Comparison of ENCODE assay signal across 17 cellular contexts in genomic region chr6:37628611-37629320, GRCh38.
DNase-seq lines count a peak whose midpoint lies in the region; ATAC-seq, FAIRE-seq and TF ChIP-seq lines count a peak whose summit lies in the region.
"Had no signal": no experiment of that assay in that cellular context is flagged by ENCODE, and none has a peak within 500 bp of the region (broad histone marks: within the 10 kb centered on the region; RNA-seq: fewer than 3 reads in every experiment).

No MANE protein-coding gene starts in this region.

- no peaks in the 10 kb centered on the region for H4K20me1 ChIP-seq in Karpas-422 (ENCODE audit: insufficient read depth, low read depth, low read length)

- no peak overlapping the region for H3K27ac ChIP-seq in Karpas-422 (ENCODE audit: low read length)
- H3K27ac ChIP-seq: heart left ventricle, suprapubic skin had no signal

- H3K79me2 ChIP-seq in Karpas-422 (ENCODE audit: low read length), result no peaks in the 10 kb centered on the region

- H3K4me3 ChIP-seq in adipocyte (ENCODE audit: low read length) (no peak overlapping the region), Karpas-422 (ENCODE audit: low read length) (no peak overlapping the region)
- H3K4me3 ChIP-seq: heart left ventricle, skin epidermis, suprapubic skin had no signal

- H3K4me1 Mint-ChIP-seq in HFFc6 (ENCODE audit: low read depth) (peaks cover 53% of the 10 kb centered on the region), glutamatergic neuron (ENCODE audit: low read depth, unreplicated experiment) (peaks cover 14% of the 10 kb centered on the region)

- no peak for ATAC-seq in HG03139 (IDR thresholded peaks at IDR 0.05; ENCODE audit: unreplicated experiment)
- ATAC-seq: activated CD4-positive, CD25-positive, alpha-beta regulatory T cell treated with anti-CD3 and anti-CD28 coated beads, Interleukin-2, amount 50 U/mL, for 24 hours; activated T-cell treated with anti-CD3 and anti-CD28 coated beads, Interleukin-2, amount 50 U/mL, for 72 hours; heart left ventricle; left lobe of liver had no signal

- no peaks in the 10 kb centered on the region for H3K9me2 ChIP-seq in Karpas-422 (replicated peaks; ENCODE audit: insufficient read depth, low read length)

- no peak for FAIRE-seq in urothelium cell line (lab: Jason Lieb, UNC)

- H3K9me3 ChIP-seq in adipocyte (ENCODE audit: control insufficient read depth, low read length), result no peaks in the 10 kb centered on the region
- no peaks in the 10 kb centered on the region for H3K9me3 ChIP-seq in Karpas-422 (ENCODE audit: low read length)
- H3K9me3 ChIP-seq: heart left ventricle, suprapubic skin had no signal

- peaks cover 6% of the 10 kb centered on the region for H3K27me3 ChIP-seq in adipocyte (replicated peaks; ENCODE audit: control insufficient read depth, insufficient read depth, low read length)
- H3K27me3 ChIP-seq in Karpas-422 (ENCODE audit: low read length), result no peaks in the 10 kb centered on the region

- H3K27me3 Mint-ChIP-seq in HFFc6 (ENCODE audit: insufficient read depth) (peaks cover 2% of the 10 kb centered on the region; the same call in 1 of the 2 replicates), glutamatergic neuron (ENCODE audit: unreplicated experiment) (peaks cover 20% of the 10 kb centered on the region)

- H3K36me3 ChIP-seq in adipocyte (ENCODE audit: control insufficient read depth, insufficient read depth, low read length, severe bottlenecking) (no peaks in the 10 kb centered on the region), Karpas-422 (ENCODE audit: insufficient read depth, low read length) (no peaks in the 10 kb centered on the region)
- H3K36me3 ChIP-seq: heart left ventricle, suprapubic skin had no signal

- no peaks in the 10 kb centered on the region; the same call in 1 of the 2 replicates for H3K36me3 Mint-ChIP-seq in HFFc6 (ENCODE audit: low read depth)
- no peaks in the 10 kb centered on the region for H3K36me3 Mint-ChIP-seq in glutamatergic neuron (ENCODE audit: unreplicated experiment)

- H3K4me3 Mint-ChIP-seq in HFFc6, result peak overlapping the region; percentile 55
- H3K4me3 Mint-ChIP-seq in glutamatergic neuron (ENCODE audit: unreplicated experiment), result no peak overlapping the region
- H3K4me3 Mint-ChIP-seq: activated T-cell treated with anti-CD3 and anti-CD28 coated beads, Interleukin-2, amount 50 U/mL, for 72 hours; nephron progenitor cell had no signal

- DNase-seq in HFFc6 (peak; percentile 33), adipocyte (ENCODE audit: low read depth) (peak; percentile 44), glutamatergic neuron (no peak), urothelium cell line (ENCODE audit: low spot score) (peak; percentile 60), H4 (ENCODE audit: low spot score) (no peak), Karpas-422 (no peak)
- DNase-seq: activated T-cell treated with anti-CD3 and anti-CD28 coated beads, Interleukin-2, amount 50 U/mL, for 72 hours; effector memory CD4-positive, alpha-beta T cell; heart left ventricle; Kasumi-1; NCI-H187; nephron progenitor cell had no signal

- TF ChIP-seq CTCF in HFFc6 (IDR thresholded peaks at IDR 0.05), result no peak
- TF ChIP-seq CTCF in glutamatergic neuron (IDR thresholded peaks at IDR 0.05; ENCODE audit: partially characterized antibody, unreplicated experiment), result no peak

- H3K4me2 ChIP-seq in Karpas-422 (ENCODE audit: low read depth, low read length, poor library complexity, severe bottlenecking), result no peak overlapping the region

- H3K27ac Mint-ChIP-seq in HFFc6, result peak overlapping the region; percentile 83
- peak overlapping the region; percentile 22 for H3K27ac Mint-ChIP-seq in glutamatergic neuron (ENCODE audit: unreplicated experiment)
- H3K27ac Mint-ChIP-seq: activated T-cell treated with anti-CD3 and anti-CD28 coated beads, Interleukin-2, amount 50 U/mL, for 72 hours; nephron progenitor cell had no signal

- no peak overlapping the region for H2AFZ ChIP-seq in Karpas-422 (ENCODE audit: low read length)

- H3K4me1 ChIP-seq in adipocyte (ENCODE audit: control insufficient read depth, insufficient read depth, low read length) (peaks cover 4% of the 10 kb centered on the region), Karpas-422 (ENCODE audit: low read length) (peaks cover 23% of the 10 kb centered on the region)

- H3K9me3 Mint-ChIP-seq in HFFc6 (no peaks in the 10 kb centered on the region; the same call in 1 of the 2 replicates), glutamatergic neuron (ENCODE audit: unreplicated experiment) (peaks cover 33% of the 10 kb centered on the region)
- H3K9me3 Mint-ChIP-seq: activated T-cell treated with anti-CD3 and anti-CD28 coated beads, Interleukin-2, amount 50 U/mL, for 72 hours; nephron progenitor cell had no signal

- H3K9ac ChIP-seq in adipocyte (ENCODE audit: low read length) (no peak overlapping the region), Karpas-422 (ENCODE audit: low read length) (no peak overlapping the region)

Comparison
In these comparisons a context has a peak if more than half of its experiments do, and no peak if none do; other contexts are left out.
1. DNase-seq: peak in HFFc6 (single experiment), adipocyte (single experiment) and urothelium cell line (single experiment); none in glutamatergic neuron (single experiment), H4 (single experiment) and Karpas-422 (single experiment).